Comparison of ENCODE assay signal across 18 cellular contexts in genomic region chr11:46952553-46952952, GRCh38. TPM values are rescaled to one million over a fixed set of nuclear protein-coding genes. Genes with fewer than 3 reads are reported as not detected.
"Had no signal": no experiment of that assay in that cellular context is flagged by ENCODE, and none has a peak within 500 bp of the region (broad histone marks: within the 10 kb centered on the region; RNA-seq: fewer than 3 reads in every experiment).

No MANE protein-coding gene starts in this region.

- H3K36me3 ChIP-seq: gastrocnemius medialis, upper lobe of right lung had no signal

- DNase-seq: activated CD8-positive, alpha-beta T cell treated with anti-CD3 and anti-CD28 coated beads, Interleukin-2, amount 10 ng/mL, durations not matched to agents 7 days and 5 days; activated effector memory CD4-positive, alpha-beta T cell treated with anti-CD3 and anti-CD28 coated beads, Interleukin-2, amount 50 U/mL, for 16 hours; central memory CD4-positive, alpha-beta T cell; cortex of kidney; effector memory CD4-positive, alpha-beta T cell; gastrocnemius medialis; heart right ventricle; mammary epithelial cell; mucosa of descending colon; natural killer cell; spleen; stimulated activated CD4-positive, alpha-beta T cell treated with anti-CD3 and anti-CD28 coated beads, Interleukin-1b, Interleukin-23, amount 100 ng/mL, for 48 hours; stimulated activated naive CD4-positive, alpha-beta T cell; T-cell; upper lobe of right lung had no signal

- H3K36me3 Mint-ChIP-seq: natural killer cell had no signal

- H3K9me3 ChIP-seq: gastrocnemius medialis, heart right ventricle, mucosa of descending colon, spleen, upper lobe of right lung had no signal

- H3K27ac ChIP-seq: epithelial cell of prostate, gastrocnemius medialis, heart right ventricle, SK-N-MC, spleen, upper lobe of right lung had no signal

- H3K4me1 ChIP-seq: gastrocnemius medialis, heart right ventricle, spleen, upper lobe of right lung had no signal

- H3K4me3 Mint-ChIP-seq: activated CD8-positive, alpha-beta T cell treated with anti-CD3 and anti-CD28 coated beads, Interleukin-2, amount 10 ng/mL, durations not matched to agents 7 days and 5 days; natural killer cell; T-cell had no signal

- H3K27me3 ChIP-seq: gastrocnemius medialis, heart right ventricle, spleen, upper lobe of right lung had no signal

- H3K4me3 ChIP-seq: gastrocnemius medialis, heart right ventricle, mucosa of descending colon, SK-N-MC, spleen, upper lobe of right lung had no signal

- H3K9me3 Mint-ChIP-seq: natural killer cell, T-cell had no signal

- H3K27ac Mint-ChIP-seq: activated CD8-positive, alpha-beta T cell treated with anti-CD3 and anti-CD28 coated beads, Interleukin-2, amount 10 ng/mL, durations not matched to agents 7 days and 5 days; natural killer cell had no signal

- ATAC-seq: activated CD8-positive, alpha-beta T cell treated with anti-CD3 and anti-CD28 coated beads, Interleukin-2, amount 10 ng/mL, durations not matched to agents 7 days and 5 days; gastrocnemius medialis; heart right ventricle; mucosa of descending colon; natural killer cell; sciatic nerve; T-cell; upper lobe of right lung had no signal

- H3K27me3 Mint-ChIP-seq: T-cell had no signal

RNA-seq across cellular contexts. Expression of gene LRP4, which starts 34.2 kb away (rescaled TPM):
- total RNA-seq: activated CD8-positive, alpha-beta T cell treated with anti-CD3 and anti-CD28 coated beads, Interleukin-2, amount 10 ng/mL, durations not matched to agents 7 days and 5 days; natural killer cell had no signal
